22 cellular contexts compared by ENCODE assay signal in genomic region chr17:35842239-35842638, GRCh38. TPM values are rescaled to one million over a fixed set of nuclear protein-coding genes. Genes with fewer than 3 reads are reported as not detected.
A peak's percentile ranks its signal among the peaks of the same experiment; 100 is the strongest.
DNase-seq lines count a peak whose midpoint lies in the region; ATAC-seq and TF ChIP-seq lines count a peak whose summit lies in the region.
"Had no signal": no experiment of that assay in that cellular context is flagged by ENCODE, and none has a peak within 500 bp of the region (broad histone marks: within the 10 kb centered on the region; RNA-seq: fewer than 3 reads in every experiment).

No MANE protein-coding gene starts in this region.

- H4K20me1 ChIP-seq in H9 (ENCODE audit: control insufficient read depth, insufficient read depth, insufficient read length): peaks cover 3% of the 10 kb centered on the region

- H3K4ac ChIP-seq in H9 (ENCODE audit: low read depth, low read length): no peak overlapping the region

- no CpG with 5 or more reads among the region's 5 CpGs for WGBS in H9 (ENCODE audit: extremely low coverage, insufficient read length, low lambda C conversion rate)

- no peak for DNase-seq in activated T-cell treated with anti-CD3 and anti-CD28 coated beads, Interleukin-2, amount 50 U/mL, for 24 hours
- DNase-seq in activated T-cell treated with anti-CD3 and anti-CD28 coated beads for 4 hours: no peak
- DNase-seq in H9: no peak
- no peak for DNase-seq in effector memory CD8-positive, alpha-beta T cell
- no peak for DNase-seq in progenitor cell of endocrine pancreas (ENCODE audit: low spot score, unreplicated experiment)
- DNase-seq in foreskin keratinocyte: no peak
- DNase-seq: GF-D8, KG1, NCI-H1092, NCI-H1436, NCI-H187 treated with DMSO at 0.1 percent for 48 hours, NCI-H2107, NCI-H446 treated with DMSO at 0.1 percent for 48 hours, NCI-H526 treated with DMSO at 0.1 percent for 48 hours, OCI-M1, SJCRH30 had no signal

- no peak for ATAC-seq in effector memory CD8-positive, alpha-beta T cell (replicated peaks)
- no peak for ATAC-seq in GM19023 (IDR thresholded peaks at IDR 0.05; ENCODE audit: unreplicated experiment)
- no peak for ATAC-seq in foreskin keratinocyte
- ATAC-seq: GM23338, HCT116 had no signal

- H3K79me1 ChIP-seq in H9 (ENCODE audit: insufficient read depth, low read depth, low read length, poor library complexity, severe bottlenecking): no peaks in the 10 kb centered on the region

- no peak overlapping the region for H3K14ac ChIP-seq in H9 (ENCODE audit: insufficient read depth, low read length)

- no peak overlapping the region for H4K8ac ChIP-seq in H9 (replicated peaks; ENCODE audit: insufficient read length, low read depth, low read length)

- no peak overlapping the region for H4K5ac ChIP-seq in H9 (ENCODE audit: insufficient read length, low read depth, low read length)

- H3K27me3 ChIP-seq in H9 (ENCODE audit: insufficient read depth, low read length): no peaks in the 10 kb centered on the region
- no peaks in the 10 kb centered on the region for H3K27me3 ChIP-seq in foreskin keratinocyte
- H3K27me3 ChIP-seq: SJCRH30 had no signal

- no peak overlapping the region for H2AK5ac ChIP-seq in H9 (ENCODE audit: insufficient read length, low read length)

- H2AFZ ChIP-seq in H9 (ENCODE audit: low read length): no peak overlapping the region
- H2AFZ ChIP-seq: GM23338 had no signal

- TF ChIP-seq CTCF in H9 (conservative IDR thresholded peaks at IDR 0.05): no peak
- no peak for TF ChIP-seq CTCF in progenitor cell of endocrine pancreas (IDR thresholded peaks at IDR 0.05; ENCODE audit: unreplicated experiment)
- TF ChIP-seq CTCF in foreskin keratinocyte (conservative IDR thresholded peaks at IDR 0.05): no peak

- H3K23ac ChIP-seq in H9 (ENCODE audit: insufficient read length, low read depth, low read length): no peak overlapping the region

- no peak overlapping the region for H3T11ph ChIP-seq in H9 (ENCODE audit: low read length)

- H2BK20ac ChIP-seq in H9 (ENCODE audit: low read depth, low read length, poor library complexity, severe bottlenecking): no peak overlapping the region

- no peaks in the 10 kb centered on the region for H3K23me2 ChIP-seq in H9 (ENCODE audit: insufficient read length, low read depth, low read length, poor library complexity, severe bottlenecking)

- no peaks in the 10 kb centered on the region for H3K9me3 Mint-ChIP-seq in activated T-cell treated with anti-CD3 and anti-CD28 coated beads, Interleukin-2, amount 50 U/mL, for 24 hours
- H3K9me3 Mint-ChIP-seq in H9 (no peaks in the 10 kb centered on the region), progenitor cell of endocrine pancreas (ENCODE audit: low read depth) (no peaks in the 10 kb centered on the region)
- H3K9me3 Mint-ChIP-seq in effector memory CD8-positive, alpha-beta T cell: no peaks in the 10 kb centered on the region
- H3K9me3 Mint-ChIP-seq: CD14-positive monocyte, GM23338 had no signal

- H3K4me1 ChIP-seq in H9 (ENCODE audit: insufficient read depth, low read length) (no peaks in the 10 kb centered on the region), foreskin keratinocyte (no peaks in the 10 kb centered on the region)
- H3K4me1 ChIP-seq: SJCRH30 had no signal

- no peak overlapping the region for H2BK15ac ChIP-seq in H9 (ENCODE audit: low read depth, low read length)

- no peaks in the 10 kb centered on the region for H3K9me3 ChIP-seq in H9 (ENCODE audit: control insufficient read depth, low read depth, low read length)
- H3K9me3 ChIP-seq: SJCRH30 had no signal

- no peak overlapping the region for H3K4me3 Mint-ChIP-seq in activated T-cell treated with anti-CD3 and anti-CD28 coated beads, Interleukin-2, amount 50 U/mL, for 24 hours
- H3K4me3 Mint-ChIP-seq in H9: no peak overlapping the region
- H3K4me3 Mint-ChIP-seq in effector memory CD8-positive, alpha-beta T cell: no peak overlapping the region
- H3K4me3 Mint-ChIP-seq in progenitor cell of endocrine pancreas (ENCODE audit: low read depth): no peak overlapping the region
- H3K4me3 Mint-ChIP-seq: B cell, CD14-positive monocyte, GM23338 had no signal

- peak overlapping the region; percentile 74 for H3K27ac Mint-ChIP-seq in activated T-cell treated with anti-CD3 and anti-CD28 coated beads, Interleukin-2, amount 50 U/mL, for 24 hours
- H3K27ac Mint-ChIP-seq in H9 (peak overlapping the region in 2 of 3 experiments; percentile 7 to 55; a peak in 1 of 7 replicates), progenitor cell of endocrine pancreas (peak overlapping the region; percentile 41)
- H3K27ac Mint-ChIP-seq in effector memory CD8-positive, alpha-beta T cell: peak overlapping the region; percentile 11 to 66
- H3K27ac Mint-ChIP-seq: B cell, GM23338 had no signal

- no peak overlapping the region for H3K18ac ChIP-seq in H9 (ENCODE audit: insufficient read length, low read depth, low read length)

- H3K56ac ChIP-seq in H9 (ENCODE audit: insufficient read length, low read depth, low read length): no peak overlapping the region

- no peak overlapping the region for H4K91ac ChIP-seq in H9 (ENCODE audit: insufficient read length, low read depth, low read length)

- H3K27me3 Mint-ChIP-seq in activated T-cell treated with anti-CD3 and anti-CD28 coated beads, Interleukin-2, amount 50 U/mL, for 24 hours: no peaks in the 10 kb centered on the region
- H3K27me3 Mint-ChIP-seq in H9 (ENCODE audit: low read depth) (no peaks in the 10 kb centered on the region), progenitor cell of endocrine pancreas (no peaks in the 10 kb centered on the region)
- no peaks in the 10 kb centered on the region for H3K27me3 Mint-ChIP-seq in effector memory CD8-positive, alpha-beta T cell
- H3K27me3 Mint-ChIP-seq: B cell had no signal

- no peak overlapping the region for H2BK5ac ChIP-seq in H9 (ENCODE audit: insufficient read length, low read length)

- H3K9ac ChIP-seq in H9 (ENCODE audit: extremely low read depth, insufficient read length, low read length): no peak overlapping the region

- no peak overlapping the region for H3K4me2 ChIP-seq in H9 (ENCODE audit: insufficient read depth, insufficient read length, low read length)
- H3K4me2 ChIP-seq: GM23338 had no signal

- no peak overlapping the region for H2BK12ac ChIP-seq in H9 (ENCODE audit: insufficient read length, low read depth, low read length)

- no peaks in the 10 kb centered on the region for H3K79me2 ChIP-seq in H9 (ENCODE audit: insufficient read depth, low read length)

- H2BK120ac ChIP-seq in H9 (ENCODE audit: low read depth, low read length, poor library complexity, severe bottlenecking): no peak overlapping the region

- H3K27ac ChIP-seq in H9 (ENCODE audit: insufficient read length, low read depth, low read length): no peak overlapping the region
- H3K27ac ChIP-seq in foreskin keratinocyte: no peak overlapping the region
- H3K27ac ChIP-seq: SJCRH30 had no signal

- peaks cover 16% of the 10 kb centered on the region for H3K4me1 Mint-ChIP-seq in activated T-cell treated with anti-CD3 and anti-CD28 coated beads, Interleukin-2, amount 50 U/mL, for 24 hours (ENCODE audit: low read depth)
- H3K4me1 Mint-ChIP-seq in H9 (no peaks in the 10 kb centered on the region), progenitor cell of endocrine pancreas (ENCODE audit: low read depth) (no peaks in the 10 kb centered on the region)
- peaks cover 2 to 17% of the 10 kb centered on the region in 2 donors for H3K4me1 Mint-ChIP-seq in effector memory CD8-positive, alpha-beta T cell (ENCODE audit: low read depth in 2 of 2)
- H3K4me1 Mint-ChIP-seq: B cell, CD14-positive monocyte, GM23338 had no signal

- peaks cover 88% of the 10 kb centered on the region for H3K36me3 Mint-ChIP-seq in activated T-cell treated with anti-CD3 and anti-CD28 coated beads, Interleukin-2, amount 50 U/mL, for 24 hours (ENCODE audit: low read depth)
- H3K36me3 Mint-ChIP-seq in H9 (ENCODE audit: insufficient read depth in 1 of 3, low read depth in 3 of 3) (peaks cover 50 to 88% (median 82%) of the 10 kb centered on the region in 3 experiments), progenitor cell of endocrine pancreas (ENCODE audit: insufficient read depth) (peaks cover 33% of the 10 kb centered on the region)
- peaks cover 84% of the 10 kb centered on the region for H3K36me3 Mint-ChIP-seq in effector memory CD8-positive, alpha-beta T cell (ENCODE audit: insufficient read depth)

RNA-seq across cellular contexts. Expression of gene HEATR9, which starts 26.5 kb away (rescaled TPM):
- not detected in 2 replicates for total RNA-seq in H9 (2021)
- total RNA-seq in progenitor cell of endocrine pancreas: not detected in 2 replicates
- not detected in 2 replicates for total RNA-seq in foreskin keratinocyte
- not detected in 2 replicates for polyA plus RNA-seq in foreskin keratinocyte
- total RNA-seq: B cell, GM23338, HT1080, SJCRH30 had no signal
- polyA plus RNA-seq: CD14-positive monocyte, GM23338 had no signal

RNA-seq across cellular contexts. Expression of gene TAF15, which starts 33.0 kb away (rescaled TPM):
- total RNA-seq in H9 (2021) (290 and 304 TPM in 2 replicates), progenitor cell of endocrine pancreas (282 and 287 TPM in 2 replicates), foreskin keratinocyte (99.6 and 106 TPM in 2 replicates)
- 121 and 144 TPM in 2 replicates for polyA plus RNA-seq in foreskin keratinocyte

RNA-seq across cellular contexts. Expression of gene CCL5, which starts 37.9 kb away (rescaled TPM):
- not detected in 2 replicates for total RNA-seq in H9 (2021)
- total RNA-seq in progenitor cell of endocrine pancreas: not detected in 2 replicates
- total RNA-seq in foreskin keratinocyte: not detected in 2 replicates
- 0.08 and 0.28 TPM in 2 replicates for polyA plus RNA-seq in foreskin keratinocyte
- total RNA-seq: GM23338, HT1080, SJCRH30 had no signal
- polyA plus RNA-seq: GM23338 had no signal

RNA-seq across cellular contexts. Expression of gene MMP28, which starts 46.8 kb away (rescaled TPM):
- not detected in 2 replicates for total RNA-seq in H9 (2021)
- total RNA-seq in progenitor cell of endocrine pancreas: 0.53 TPM in 1 of 2 replicates, not detected in the other
- total RNA-seq in foreskin keratinocyte: 4.1 and 4.5 TPM in 2 replicates
- 4.5 and 5.5 TPM in 2 replicates for polyA plus RNA-seq in foreskin keratinocyte
- total RNA-seq: GM23338, SJCRH30 had no signal
- polyA plus RNA-seq: CD14-positive monocyte, GM23338 had no signal
